8 cellular contexts compared by ENCODE assay signal in the genomic region with DNA sequence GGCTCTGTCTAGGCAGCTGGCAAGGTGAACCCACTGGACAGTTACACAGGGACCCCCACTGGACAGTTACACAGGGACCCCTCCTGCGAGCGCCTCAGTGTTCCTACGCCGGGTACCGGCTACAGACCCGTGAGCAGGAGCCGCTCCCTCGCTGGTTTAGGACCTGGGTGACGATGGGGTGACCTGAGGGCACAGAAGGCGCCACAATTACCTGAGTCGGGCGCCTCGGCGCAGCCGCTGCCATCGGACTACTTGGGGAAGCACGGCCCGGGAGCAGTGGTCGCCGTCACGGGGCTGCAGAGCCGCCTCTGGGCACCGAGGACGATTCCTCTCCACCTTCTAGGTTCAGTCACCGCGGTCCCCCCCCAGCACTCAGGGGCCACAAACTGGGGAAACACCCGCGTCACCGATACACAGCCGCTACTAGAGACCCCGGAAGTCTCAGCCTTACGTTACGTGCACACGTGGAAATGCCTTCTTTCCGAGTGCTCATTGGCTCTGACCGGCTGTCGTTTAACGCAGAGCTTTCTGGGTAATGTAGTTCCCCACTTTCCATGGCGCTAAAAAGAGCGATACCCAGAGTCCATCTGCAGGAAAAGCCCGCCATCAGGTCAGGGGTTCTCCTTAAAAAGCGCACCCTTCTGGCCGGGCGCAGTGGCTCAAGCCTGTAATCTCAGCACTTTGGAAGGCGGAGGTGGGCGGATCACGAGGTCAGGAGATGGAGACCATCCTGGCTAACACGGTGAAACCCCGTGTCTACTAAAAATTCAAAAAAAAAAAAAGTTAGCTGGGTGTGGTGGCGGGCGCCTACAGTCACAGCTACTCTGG. TPM values are rescaled to one million over a fixed set of nuclear protein-coding genes. Genes with fewer than 3 reads are reported as not detected.
DNase-seq lines count a peak whose midpoint lies in the region; FAIRE-seq and TF ChIP-seq lines count a peak whose summit lies in the region.
"Not testable (repeated sequence)": the region's sequence is repeated elsewhere in the genome, so short reads cannot be mapped to it uniquely, and the experiment has no call there.

Gene ZNF417 (minus strand): TSS at position 425 of the 828 bp plus-strand sequence. CDS start 181 bp downstream, at position 244.

- H3K9ac ChIP-seq in ES-I3 (ENCODE audit: low read depth, low read length) (peak within 1 kb of the TSS; percentile 82), neural cell (ENCODE audit: low read length) (peak within 1 kb of the TSS; percentile 77)

- not testable (repeated sequence) for TF ChIP-seq RAD21 in neural cell (conservative IDR thresholded peaks at IDR 0.05)

- H3K9me2 ChIP-seq in neural cell (ENCODE audit: insufficient read depth, low read length) = not testable (repeated sequence)

- not testable (repeated sequence) for H3K9me3 ChIP-seq in ES-I3 (ENCODE audit: control insufficient read depth, insufficient read depth, low read length); neural cell (ENCODE audit: low read length)
- H3K9me3 ChIP-seq in stomach = peaks cover 5 to 57% (median 26%) of the 10 kb centered on the region in 4 donors

- H3F3A ChIP-seq in neural cell (ENCODE audit: insufficient read depth, low read length, poor library complexity, severe bottlenecking) = not testable (repeated sequence)

- H3K36me3 ChIP-seq in ES-I3 (ENCODE audit: insufficient read depth, low read length); neural cell (ENCODE audit: insufficient read depth, low read length): not testable (repeated sequence)
- H3K36me3 ChIP-seq in stomach = peaks cover 19 to 53% (median 39%) of the 10 kb centered on the region in 4 donors

- peak within 1 kb of the TSS; percentile 60 for H3K27ac ChIP-seq in neural cell (ENCODE audit: low read length)
- peak within 1 kb of the TSS; percentile 51 to 91 (median 81) for H3K27ac ChIP-seq in stomach

- peak; percentile 97 for DNase-seq in H54 (ENCODE audit: insufficient read length, low spot score)
- DNase-seq in LoVo (ENCODE audit: low spot score) = peak; percentile 45
- DNase-seq in activated T-helper 9 cell treated with anti-CD3 and anti-CD28 coated beads, Interleukin-2, amount 50 U/mL, for 16 hours (ENCODE audit: low read depth) = peak; percentile 78
- peak; percentile 97 for DNase-seq in fibroblast of villous mesenchyme (ENCODE audit: low read depth)
- DNase-seq in stomach = peak; percentile 81

- peak; percentile 16 for TF ChIP-seq EP300 in neural cell (conservative IDR thresholded peaks at IDR 0.05; ENCODE audit: poor library complexity, severe bottlenecking)
- TF ChIP-seq EP300 in stomach (IDR thresholded peaks at IDR 0.05) = not testable (repeated sequence)

- not testable (repeated sequence) for H3K27me3 ChIP-seq in neural cell (ENCODE audit: insufficient read depth, low read depth, low read length); stomach

- peak within 1 kb of the TSS; percentile 68 for H3K4me2 ChIP-seq in neural cell (ENCODE audit: low read length)

- H3K4me3 ChIP-seq in fibroblast of villous mesenchyme (ENCODE audit: low read depth, low read length) = peak within 1 kb of the TSS; percentile 90
- peak within 1 kb of the TSS; percentile 83 for H3K4me3 ChIP-seq in neural cell (ENCODE audit: low read length)
- peak within 1 kb of the TSS; percentile 65 to 96 (median 86) for H3K4me3 ChIP-seq in stomach

- intact Hi-C loops in stomach (cut with DNase I; ENCODE audit: low total_unique reads) = not testable (repeated sequence)

- WGBS in stomach, 5 donors = 1% methylated on average over 26 to 51 of the region's 51 CpGs

- H2AFZ ChIP-seq in neural cell (ENCODE audit: low read depth, low read length) = not testable (repeated sequence)

- peak; percentile 83 for TF ChIP-seq POLR2A in H54 (IDR thresholded peaks at IDR 0.05; ENCODE audit: low read depth, low read length)
- peak; percentile 63 for TF ChIP-seq POLR2A in Raji (IDR thresholded peaks at IDR 0.05; ENCODE audit: insufficient read depth, low read depth, low read length)
- peak in 1 of 4 donors; percentile 20 for TF ChIP-seq POLR2A in stomach (IDR thresholded peaks at IDR 0.05)

- H4K20me1 ChIP-seq in neural cell (ENCODE audit: insufficient read depth) = not testable (repeated sequence)

- TF ChIP-seq CTCF in fibroblast of villous mesenchyme (IDR thresholded peaks at IDR 0.05; ENCODE audit: insufficient read depth, low read depth, low read length) (peak; percentile 37), neural cell (IDR thresholded peaks at IDR 0.05; ENCODE audit: poor library complexity, severe bottlenecking) (peak; percentile 44), stomach (IDR thresholded peaks at IDR 0.05) (peak in 1 of 7 experiments; percentile 27)

- peak; percentile 33 for FAIRE-seq in H54 (lab: Jason Lieb, UNC)

- H3K79me2 ChIP-seq in neural cell (replicated peaks; ENCODE audit: insufficient read depth, low read length) = not testable (repeated sequence)

- not testable (repeated sequence) for H3K4me1 ChIP-seq in ES-I3 (ENCODE audit: insufficient read depth, low read length)
- peaks cover 7 to 21% (median 15%) of the 10 kb centered on the region in 4 donors for H3K4me1 ChIP-seq in stomach

TF ChIP-seq in neural cell, 6 proteins besides CTCF, POLR2A, EP300 and RAD21:
- peak; percentile 37 for TF ChIP-seq SMC3 (conservative IDR thresholded peaks at IDR 0.05; ENCODE audit: poor library complexity)
- TF ChIP-seq POLR2AphosphoS5 (IDR thresholded peaks at IDR 0.05) = peak; percentile 57
- TF ChIP-seq MXI1 (conservative IDR thresholded peaks at IDR 0.05; ENCODE audit: poor library complexity, severe bottlenecking) = peak; percentile 91
TF ChIP-seq in neural cell: peak in this region for 3; not testable (repeated sequence) for 3.

RNA-seq across cellular contexts. Expression of gene ZNF417, which starts in this region (rescaled TPM):
- total RNA-seq in fibroblast of villous mesenchyme (12.2 and 19.4 TPM in 2 replicates), stomach (10 to 100 TPM; 18.3 to 38.8 (median 28.1) TPM)
- polyA plus RNA-seq in neural cell (21.7 and 25.0 TPM in 2 replicates), stomach (1 to 10 TPM; 1.2 to 3.4 (median 1.5) TPM)
- polyA minus RNA-seq in neural cell = 47.2 and 50.7 TPM in 2 replicates

Comparison
In these comparisons a context has a peak if more than half of its experiments do, and no peak if none do; other contexts are left out.
1. Peak in every context shown above with its lines: DNase-seq, H3K4me3 ChIP-seq and H3K27ac ChIP-seq.
2. DNase-seq: peak in every context shown above with its lines; median percentile 97 in H54; 97 in fibroblast of villous mesenchyme; 81 in stomach; 78 in activated T-helper 9 cell treated with anti-CD3 and anti-CD28 coated beads, Interleukin-2, amount 50 U/mL, for 16 hours; 45 in LoVo.